ENCODE assay signal across 18 cellular contexts in the genomic region with DNA sequence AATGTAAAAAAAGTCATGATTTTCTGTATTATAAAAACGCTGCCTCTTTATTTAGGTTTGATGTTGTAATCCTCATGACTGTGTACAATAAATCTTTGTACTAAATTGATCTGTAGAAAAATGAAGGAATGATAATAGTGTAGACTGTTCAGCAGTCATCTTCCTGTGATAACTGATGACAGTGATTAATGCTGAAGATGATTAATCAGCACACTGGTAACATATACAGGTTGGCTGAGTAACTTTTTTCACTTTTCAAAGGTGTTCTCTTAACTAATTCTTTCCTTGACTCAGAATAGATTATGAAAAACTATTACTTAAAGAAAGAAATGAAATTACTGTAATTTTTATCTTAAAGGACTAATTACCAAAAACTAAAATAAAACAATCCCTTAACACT.
"Had no signal": no experiment of that assay in that cellular context is flagged by ENCODE, and none has a peak within 500 bp of the region (broad histone marks: within the 10 kb centered on the region; RNA-seq: fewer than 3 reads in every experiment).

No MANE protein-coding gene starts in this region.

- H3K27ac Mint-ChIP-seq: activated CD4-positive, alpha-beta T cell treated with anti-CD3 and anti-CD28 coated beads, Interleukin-2, amount 10 ng/mL, durations not matched to agents 24 days and 14 days; naive B cell; T-helper 17 cell had no signal

- H3K9me3 ChIP-seq: adrenal gland, colonic mucosa, esophagus squamous epithelium, left lung, right atrium auricular region, upper lobe of left lung had no signal

- H3K27ac ChIP-seq: adrenal gland, colonic mucosa, esophagus squamous epithelium, left lung, right atrium auricular region, upper lobe of left lung had no signal

- H3K4me3 Mint-ChIP-seq: activated CD4-positive, alpha-beta T cell treated with anti-CD3 and anti-CD28 coated beads, Interleukin-2, amount 10 ng/mL, durations not matched to agents 24 days and 14 days; naive B cell; T-helper 17 cell had no signal

- ATAC-seq: left lung, T-helper 17 cell had no signal

- H3K36me3 Mint-ChIP-seq: naive B cell had no signal

- H3K36me3 ChIP-seq: adrenal gland, colonic mucosa, esophagus squamous epithelium, left lung, right atrium auricular region, upper lobe of left lung had no signal

- H3K4me3 ChIP-seq: adrenal gland, colonic mucosa, esophagus squamous epithelium, left lung, right atrium auricular region, upper lobe of left lung had no signal

- H3K27me3 Mint-ChIP-seq: activated CD4-positive, alpha-beta T cell treated with anti-CD3 and anti-CD28 coated beads, Interleukin-2, amount 10 ng/mL, durations not matched to agents 24 days and 14 days; naive B cell; T-helper 17 cell had no signal

- H3K4me1 ChIP-seq: colonic mucosa, left lung, upper lobe of left lung had no signal

- H3K27me3 ChIP-seq: adrenal gland, colonic mucosa, esophagus squamous epithelium, left lung, right atrium auricular region, upper lobe of left lung had no signal

- H3K9me3 Mint-ChIP-seq: activated CD4-positive, alpha-beta T cell treated with anti-CD3 and anti-CD28 coated beads, Interleukin-2, amount 10 ng/mL, durations not matched to agents 24 days and 14 days; naive B cell had no signal

- DNase-seq: activated CD4-positive, alpha-beta T cell treated with anti-CD3 and anti-CD28 coated beads, Interleukin-2, amount 10 ng/mL, durations not matched to agents 24 days and 14 days; activated gamma-delta T cell treated with Interleukin-2 at 50 U/mL for 16 hours; adrenal gland; central memory CD4-positive, alpha-beta T cell; colonic mucosa; esophagus squamous epithelium; glutamatergic neuron; hypothalamus; kidney; left lung; naive B cell; nucleus accumbens; posterior cingulate gyrus; stimulated activated CD4-positive, alpha-beta T cell treated with anti-CD3 and anti-CD28 coated beads, Interleukin-4, amount 100 ng/mL, for 24 hours; stimulated activated naive CD4-positive, alpha-beta T cell treated with Interleukin-2 at 50 U/mL for 16 hours; T-helper 17 cell; upper lobe of left lung had no signal
